8 cellular contexts compared by ENCODE assay signal in the genomic region with DNA sequence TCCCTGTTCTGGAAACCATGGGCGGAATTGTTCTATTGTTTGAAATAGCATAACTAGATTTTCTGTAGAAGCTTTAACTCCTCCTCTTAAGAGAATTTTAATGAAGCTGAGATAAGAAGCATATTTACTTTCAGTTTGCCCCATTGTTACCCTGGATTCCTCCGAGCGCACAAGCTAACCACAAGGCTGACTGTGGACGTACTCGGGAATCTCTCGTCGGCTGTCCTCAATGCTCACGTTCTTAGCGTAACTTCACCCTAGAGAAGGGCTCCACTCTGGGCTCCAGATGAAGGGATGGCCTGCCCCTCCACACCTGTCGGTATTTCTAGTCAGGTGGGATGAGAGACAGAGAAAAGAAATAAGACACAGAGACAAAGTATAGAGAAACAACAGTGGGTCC.
DNase-seq lines count a peak whose midpoint lies in the region; ATAC-seq, FAIRE-seq and TF ChIP-seq lines count a peak whose summit lies in the region.
"Not testable (repeated sequence)": the region's sequence is repeated elsewhere in the genome, so short reads cannot be mapped to it uniquely, and the experiment has no call there.

No MANE protein-coding gene starts in this region.

- H3K9me3 Mint-ChIP-seq in CD4-positive, CD25-positive, alpha-beta regulatory T cell; activated CD4-positive, alpha-beta memory T cell treated with anti-CD3 and anti-CD28 coated beads, Interleukin-2, amount 10 ng/mL, durations not matched to agents 7 days and 5 days; activated naive CD8-positive, alpha-beta T cell (ENCODE audit: low read depth); stimulated activated naive CD8-positive, alpha-beta T cell treated with anti-CD3 and anti-CD28 coated beads, Interleukin-15, Interleukin-2, amounts not matched to agents 100 ng/mL and 50 ng/mL, for 24 hours: not testable (repeated sequence)

- peak overlapping the region; percentile 53 for H3K4me2 ChIP-seq in Loucy (ENCODE audit: low read depth, low read length, poor library complexity, severe bottlenecking)

- CTCF ChIA-PET in activated CD4-positive, alpha-beta memory T cell treated with anti-CD3 and anti-CD28 coated beads, Interleukin-2, amount 10 ng/mL, durations not matched to agents 7 days and 5 days (lab: Charles Lee), result interaction anchor here (1.1 kb wide), 1 partner anchor 20 kb away, joined by 3 read pairs; no protein-coding TSS in a partner anchor

- H3K79me2 ChIP-seq in Loucy (ENCODE audit: insufficient read depth, low read length), result not testable (repeated sequence)

- POLR2A ChIA-PET in activated CD4-positive, alpha-beta memory T cell treated with anti-CD3 and anti-CD28 coated beads, Interleukin-2, amount 10 ng/mL, durations not matched to agents 7 days and 5 days (lab: Charles Lee), result not testable (repeated sequence)

- H4K20me1 ChIP-seq in Loucy (ENCODE audit: insufficient read depth, low read length, poor library complexity, severe bottlenecking), result not testable (repeated sequence)

- FAIRE-seq in bronchial epithelial cell (lab: Jason Lieb, UNC), result not testable (repeated sequence)

- H3K9me2 ChIP-seq in Loucy (replicated peaks; ENCODE audit: low read depth, low read length), result not testable (repeated sequence)

- peak overlapping the region in 2 of 4 donors; percentile 1 to 53 for H3K4me3 Mint-ChIP-seq in CD4-positive, CD25-positive, alpha-beta regulatory T cell
- peak overlapping the region; percentile 90 for H3K4me3 Mint-ChIP-seq in T-helper 17 cell
- H3K4me3 Mint-ChIP-seq in activated CD4-positive, alpha-beta memory T cell treated with anti-CD3 and anti-CD28 coated beads, Interleukin-2, amount 10 ng/mL, durations not matched to agents 7 days and 5 days, result peak overlapping the region; percentile 34
- H3K4me3 Mint-ChIP-seq in activated naive CD8-positive, alpha-beta T cell, result peak overlapping the region; percentile 63
- peak overlapping the region; percentile 4 for H3K4me3 Mint-ChIP-seq in stimulated activated naive CD8-positive, alpha-beta T cell treated with anti-CD3 and anti-CD28 coated beads, Interleukin-15, Interleukin-2, amounts not matched to agents 100 ng/mL and 50 ng/mL, for 24 hours

- not testable (repeated sequence) for H3K27ac ChIP-seq in CD4-positive, CD25-positive, alpha-beta regulatory T cell (ENCODE audit: insufficient read depth, low read length, poor library complexity, severe bottlenecking)

- not testable (repeated sequence) for H3K9ac ChIP-seq in Loucy (ENCODE audit: low read depth, low read length, poor library complexity, severe bottlenecking)

- peak overlapping the region in 1 of 3 donors; percentile 22 for H3K27ac Mint-ChIP-seq in CD4-positive, CD25-positive, alpha-beta regulatory T cell
- H3K27ac Mint-ChIP-seq in T-helper 17 cell, result peak overlapping the region; percentile 73
- H3K27ac Mint-ChIP-seq in activated CD4-positive, alpha-beta memory T cell treated with anti-CD3 and anti-CD28 coated beads, Interleukin-2, amount 10 ng/mL, durations not matched to agents 7 days and 5 days; activated naive CD8-positive, alpha-beta T cell; stimulated activated naive CD8-positive, alpha-beta T cell treated with anti-CD3 and anti-CD28 coated beads, Interleukin-15, Interleukin-2, amounts not matched to agents 100 ng/mL and 50 ng/mL, for 24 hours: not testable (repeated sequence)

- peak overlapping the region; percentile 67; the same call in 1 of the 2 replicates for H2AFZ ChIP-seq in Loucy (ENCODE audit: low read length)

- H3F3A ChIP-seq in Loucy (ENCODE audit: low read depth), result not testable (repeated sequence)

- TF ChIP-seq CTCF in Loucy (conservative IDR thresholded peaks at IDR 0.05; ENCODE audit: low read length); bronchial epithelial cell (IDR thresholded peaks at IDR 0.05; ENCODE audit: insufficient read depth, low read length, severe bottlenecking): not testable (repeated sequence)

- not testable (repeated sequence) for H3K27me3 ChIP-seq in CD4-positive, CD25-positive, alpha-beta regulatory T cell (ENCODE audit: control insufficient read depth, insufficient read depth, low read length); Loucy (ENCODE audit: insufficient read depth, low read length, poor library complexity, severe bottlenecking); bronchial epithelial cell (ENCODE audit: control insufficient read depth, insufficient read depth, low read length)

- H3K27me3 Mint-ChIP-seq in CD4-positive, CD25-positive, alpha-beta regulatory T cell, result peaks cover 41% of the 10 kb centered on the region
- H3K27me3 Mint-ChIP-seq in T-helper 17 cell, result peaks cover 32% of the 10 kb centered on the region
- peaks cover 27% of the 10 kb centered on the region for H3K27me3 Mint-ChIP-seq in activated CD4-positive, alpha-beta memory T cell treated with anti-CD3 and anti-CD28 coated beads, Interleukin-2, amount 10 ng/mL, durations not matched to agents 7 days and 5 days
- H3K27me3 Mint-ChIP-seq in activated naive CD8-positive, alpha-beta T cell, result not testable (repeated sequence)
- peaks cover 13% of the 10 kb centered on the region for H3K27me3 Mint-ChIP-seq in stimulated activated naive CD8-positive, alpha-beta T cell treated with anti-CD3 and anti-CD28 coated beads, Interleukin-15, Interleukin-2, amounts not matched to agents 100 ng/mL and 50 ng/mL, for 24 hours

- not testable (repeated sequence) for H3K36me3 Mint-ChIP-seq in CD4-positive, CD25-positive, alpha-beta regulatory T cell; T-helper 17 cell (ENCODE audit: low read depth); activated CD4-positive, alpha-beta memory T cell treated with anti-CD3 and anti-CD28 coated beads, Interleukin-2, amount 10 ng/mL, durations not matched to agents 7 days and 5 days (ENCODE audit: low read depth); activated naive CD8-positive, alpha-beta T cell; stimulated activated naive CD8-positive, alpha-beta T cell treated with anti-CD3 and anti-CD28 coated beads, Interleukin-15, Interleukin-2, amounts not matched to agents 100 ng/mL and 50 ng/mL, for 24 hours (ENCODE audit: low read depth)

- not testable (repeated sequence) for H3K36me3 ChIP-seq in CD4-positive, CD25-positive, alpha-beta regulatory T cell (ENCODE audit: control insufficient read depth, insufficient read depth, low read length); Loucy (ENCODE audit: insufficient read depth, low read length); bronchial epithelial cell (ENCODE audit: control insufficient read depth, insufficient read depth, low read length)

- peaks cover 0 to 10% (median 1%) of the 10 kb centered on the region in 4 donors for H3K4me1 Mint-ChIP-seq in CD4-positive, CD25-positive, alpha-beta regulatory T cell
- H3K4me1 Mint-ChIP-seq in T-helper 17 cell, result peaks cover 10% of the 10 kb centered on the region
- peaks cover 11% of the 10 kb centered on the region for H3K4me1 Mint-ChIP-seq in activated CD4-positive, alpha-beta memory T cell treated with anti-CD3 and anti-CD28 coated beads, Interleukin-2, amount 10 ng/mL, durations not matched to agents 7 days and 5 days
- not testable (repeated sequence) for H3K4me1 Mint-ChIP-seq in activated naive CD8-positive, alpha-beta T cell (ENCODE audit: low read depth); stimulated activated naive CD8-positive, alpha-beta T cell treated with anti-CD3 and anti-CD28 coated beads, Interleukin-15, Interleukin-2, amounts not matched to agents 100 ng/mL and 50 ng/mL, for 24 hours (ENCODE audit: low read depth)

- H3K9me3 ChIP-seq in CD4-positive, CD25-positive, alpha-beta regulatory T cell (ENCODE audit: control insufficient read depth in 2 of 2, low read length in 2 of 2); Loucy (ENCODE audit: insufficient read depth, low read depth, low read length); T-helper 17 cell (ENCODE audit: control insufficient read depth, low read length, poor library complexity, severe bottlenecking): not testable (repeated sequence)

- peak overlapping the region; percentile 32 for H3K4me3 ChIP-seq in CD4-positive, CD25-positive, alpha-beta regulatory T cell (ENCODE audit: low read depth, low read length)
- H3K4me3 ChIP-seq in Loucy (ENCODE audit: low read length, poor library complexity, severe bottlenecking); bronchial epithelial cell (ENCODE audit: low read depth, low read length): not testable (repeated sequence)

- ATAC-seq in CD4-positive, CD25-positive, alpha-beta regulatory T cell (ENCODE audit: low read depth in 2 of 2); T-helper 17 cell: not testable (repeated sequence)

- DNase-seq in CD4-positive, CD25-positive, alpha-beta regulatory T cell; T-helper 17 cell; activated CD4-positive, alpha-beta memory T cell treated with anti-CD3 and anti-CD28 coated beads, Interleukin-2, amount 10 ng/mL, durations not matched to agents 7 days and 5 days: not testable (repeated sequence)
- DNase-seq in bronchial epithelial cell (ENCODE audit: low read depth) (peak; percentile 3), mucosa of gallbladder (ENCODE audit: low spot score) (peak; percentile 23)

- not testable (repeated sequence) for H3K4me1 ChIP-seq in CD4-positive, CD25-positive, alpha-beta regulatory T cell (ENCODE audit: control insufficient read depth, insufficient read depth, low read length, poor library complexity, severe bottlenecking); Loucy (ENCODE audit: insufficient read depth, low read length, poor library complexity, severe bottlenecking)
